1 cellular context compared by ENCODE assay signal in the genomic region with DNA sequence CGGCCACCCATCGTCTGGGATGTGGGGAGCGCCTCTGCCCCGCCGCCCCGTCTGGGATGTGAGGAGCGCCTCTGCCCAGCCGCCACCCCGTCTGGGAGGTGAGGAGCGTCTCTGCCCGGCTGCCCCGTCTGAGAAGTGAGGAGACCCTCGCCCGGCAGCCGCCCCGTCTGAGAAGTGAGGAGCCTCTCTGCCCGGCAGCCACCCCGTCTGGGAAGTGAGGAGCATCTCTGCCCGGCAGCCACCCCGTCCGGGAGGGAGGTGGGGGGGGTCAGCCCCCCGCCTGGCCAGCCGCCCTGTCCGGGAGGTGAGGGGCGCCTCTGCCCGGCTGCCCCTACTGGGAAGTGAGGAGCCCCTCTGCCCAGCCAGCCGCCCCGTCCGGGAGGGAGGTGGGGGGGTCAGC. TPM values are rescaled to one million over a fixed set of nuclear protein-coding genes. Genes with fewer than 3 reads are reported as not detected.
DNase-seq lines count a peak whose midpoint lies in the region; TF ChIP-seq lines count a peak whose summit lies in the region.
"Not testable (repeated sequence)": the region's sequence is repeated elsewhere in the genome, so short reads cannot be mapped to it uniquely, and the experiment has no call there.

No MANE protein-coding gene starts in this region.

- DNase-seq in testis = not testable (repeated sequence)

- intact Hi-C loops in testis (cut with DNase I; ENCODE audit: low total_unique reads) = not testable (repeated sequence)

- not testable (repeated sequence) for H3K27me3 ChIP-seq in testis

- 67 to 85% methylated on average over 20 of the region's 29 CpGs for WGBS in testis, 2 donors

- H3K27ac ChIP-seq in testis = not testable (repeated sequence)

- H3K36me3 ChIP-seq in testis (ENCODE audit: low read depth, missing control alignments) = not testable (repeated sequence)

- not testable (repeated sequence) for H3K9me3 ChIP-seq in testis

- TF ChIP-seq POLR2A in testis (IDR thresholded peaks at IDR 0.05) = not testable (repeated sequence)

- H3K4me1 ChIP-seq in testis = not testable (repeated sequence)

- H3K4me3 ChIP-seq in testis = peak overlapping the region; percentile 15 to 45

- not testable (repeated sequence) for TF ChIP-seq CTCF in testis (IDR thresholded peaks at IDR 0.05)

RNA-seq across cellular contexts. Expression of gene DNAJA2, which starts 26.6 kb away (rescaled TPM):
- 10 to 100 TPM; 51.5 to 68.4 TPM for total RNA-seq in testis
- polyA plus RNA-seq in testis (ENCODE audit: insufficient read depth, low read depth, low replicate concordance) = 94.5 TPM
